In the genomic region with DNA sequence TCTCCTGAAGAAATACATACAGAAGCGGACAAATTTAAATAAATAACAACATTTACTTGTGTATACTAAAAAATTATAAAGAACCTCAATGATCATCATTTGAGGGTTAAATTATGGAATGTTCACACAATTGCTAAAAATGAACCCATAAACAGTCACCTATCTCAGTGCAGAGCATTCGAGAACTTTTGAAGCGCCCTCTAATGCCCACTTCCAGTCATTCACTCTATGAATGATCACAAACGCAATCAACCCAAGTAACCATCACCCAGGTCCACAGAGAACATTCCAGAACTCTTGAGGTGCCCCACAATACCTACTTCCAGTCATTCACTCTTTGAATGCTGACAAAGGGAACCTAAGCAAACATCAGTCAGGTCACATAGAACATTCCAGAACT, we compare ENCODE assay signal across 10 cellular contexts. TPM values are rescaled to one million over a fixed set of nuclear protein-coding genes. Genes with fewer than 3 reads are reported as not detected.
DNase-seq lines count a peak whose midpoint lies in the region; ATAC-seq and TF ChIP-seq lines count a peak whose summit lies in the region.
"Had no signal": no experiment of that assay in that cellular context is flagged by ENCODE, and none has a peak within 500 bp of the region (broad histone marks: within the 10 kb centered on the region; RNA-seq: fewer than 3 reads in every experiment).

No MANE protein-coding gene starts in this region.

- no peak overlapping the region for H3K27ac ChIP-seq in Karpas-422 (ENCODE audit: low read length)

- TF ChIP-seq CTCF in astrocyte of the cerebellum (IDR thresholded peaks at IDR 0.05; ENCODE audit: low read depth, low read length, missing control alignments) (peak; percentile 35), neural crest cell (conservative IDR thresholded peaks at IDR 0.05) (peak; percentile 44)

- no peak overlapping the region for H3K4me3 ChIP-seq in Karpas-422 (ENCODE audit: low read length)
- no peak overlapping the region for H3K4me3 ChIP-seq in astrocyte of the cerebellum (ENCODE audit: low read depth, low read length)

- in situ Hi-C loops in astrocyte of the cerebellum (cut with HindIII; ENCODE audit: low sequenced_read_pairs): no loop called here

- H3K36me3 Mint-ChIP-seq in activated CD4-positive, alpha-beta T cell treated with anti-CD3 and anti-CD28 coated beads, Interleukin-2, amount 10 ng/mL, durations not matched to agents 24 days and 14 days (ENCODE audit: low read depth): no peaks in the 10 kb centered on the region
- peaks cover 4% of the 10 kb centered on the region for H3K36me3 Mint-ChIP-seq in neural crest cell (ENCODE audit: low read depth)
- no peaks in the 10 kb centered on the region for H3K36me3 Mint-ChIP-seq in stimulated activated effector memory CD8-positive, alpha-beta T cell treated with anti-CD3 and anti-CD28 coated beads, Interleukin-12 subunit alpha, Interleukin-12 subunit beta, amount 100 ng/mL, for 72 hours

- H3K4me3 Mint-ChIP-seq in activated CD4-positive, alpha-beta T cell treated with anti-CD3 and anti-CD28 coated beads, Interleukin-2, amount 10 ng/mL, durations not matched to agents 24 days and 14 days: no peak overlapping the region
- H3K4me3 Mint-ChIP-seq in neural crest cell: no peak overlapping the region
- H3K4me3 Mint-ChIP-seq in stimulated activated effector memory CD8-positive, alpha-beta T cell treated with anti-CD3 and anti-CD28 coated beads, Interleukin-12 subunit alpha, Interleukin-12 subunit beta, amount 100 ng/mL, for 72 hours: no peak overlapping the region
- H3K4me3 Mint-ChIP-seq: IgD-negative memory B cell had no signal

- no peak for ATAC-seq in stimulated activated effector memory CD8-positive, alpha-beta T cell treated with anti-CD3 and anti-CD28 coated beads, Interleukin-12 subunit alpha, Interleukin-12 subunit beta, amount 100 ng/mL, for 72 hours

- H3K27ac Mint-ChIP-seq in activated CD4-positive, alpha-beta T cell treated with anti-CD3 and anti-CD28 coated beads, Interleukin-2, amount 10 ng/mL, durations not matched to agents 24 days and 14 days: no peak overlapping the region
- H3K27ac Mint-ChIP-seq in neural crest cell (ENCODE audit: unreplicated experiment): no peak overlapping the region
- H3K27ac Mint-ChIP-seq in stimulated activated effector memory CD8-positive, alpha-beta T cell treated with anti-CD3 and anti-CD28 coated beads, Interleukin-12 subunit alpha, Interleukin-12 subunit beta, amount 100 ng/mL, for 72 hours: no peak overlapping the region
- H3K27ac Mint-ChIP-seq: IgD-negative memory B cell had no signal

- no peak overlapping the region for H2AFZ ChIP-seq in Karpas-422 (ENCODE audit: low read length)

- H3K36me3 ChIP-seq in Karpas-422 (ENCODE audit: insufficient read depth, low read length): no peaks in the 10 kb centered on the region

- peak; percentile 65 for DNase-seq in activated CD4-positive, alpha-beta T cell treated with anti-CD3 and anti-CD28 coated beads, Interleukin-2, amount 10 ng/mL, durations not matched to agents 24 days and 14 days
- no peak for DNase-seq in activated CD4-positive, alpha-beta T cell treated with anti-CD3 and anti-CD28 coated beads for 4 hours
- peak; percentile 64 for DNase-seq in Karpas-422
- DNase-seq in astrocyte of the cerebellum (ENCODE audit: low read depth): no peak
- DNase-seq in neural crest cell (ENCODE audit: low read depth, low spot score): no peak
- no peak for DNase-seq in stimulated activated effector memory CD8-positive, alpha-beta T cell treated with anti-CD3 and anti-CD28 coated beads, Interleukin-12 subunit alpha, Interleukin-12 subunit beta, amount 100 ng/mL, for 72 hours (ENCODE audit: low spot score in 2 of 2)
- DNase-seq in ureter (ENCODE audit: low spot score): no peak
- no peak for DNase-seq in midbrain (lab: John Stamatoyannopoulos, UW)
- DNase-seq: activated naive CD4-positive, alpha-beta T cell had no signal

- no peaks in the 10 kb centered on the region for H3K27me3 ChIP-seq in Karpas-422 (ENCODE audit: low read length)

- H3K27me3 Mint-ChIP-seq in activated CD4-positive, alpha-beta T cell treated with anti-CD3 and anti-CD28 coated beads, Interleukin-2, amount 10 ng/mL, durations not matched to agents 24 days and 14 days: no peaks in the 10 kb centered on the region
- H3K27me3 Mint-ChIP-seq in neural crest cell (ENCODE audit: low read depth): no peaks in the 10 kb centered on the region

- peaks cover 2% of the 10 kb centered on the region for H3K4me1 Mint-ChIP-seq in activated CD4-positive, alpha-beta T cell treated with anti-CD3 and anti-CD28 coated beads, Interleukin-2, amount 10 ng/mL, durations not matched to agents 24 days and 14 days
- no peaks in the 10 kb centered on the region for H3K4me1 Mint-ChIP-seq in neural crest cell
- H3K4me1 Mint-ChIP-seq in stimulated activated effector memory CD8-positive, alpha-beta T cell treated with anti-CD3 and anti-CD28 coated beads, Interleukin-12 subunit alpha, Interleukin-12 subunit beta, amount 100 ng/mL, for 72 hours: no peaks in the 10 kb centered on the region

- no peaks in the 10 kb centered on the region for H3K9me3 Mint-ChIP-seq in activated CD4-positive, alpha-beta T cell treated with anti-CD3 and anti-CD28 coated beads, Interleukin-2, amount 10 ng/mL, durations not matched to agents 24 days and 14 days
- H3K9me3 Mint-ChIP-seq in neural crest cell: peaks cover 14% of the 10 kb centered on the region
- no peaks in the 10 kb centered on the region for H3K9me3 Mint-ChIP-seq in stimulated activated effector memory CD8-positive, alpha-beta T cell treated with anti-CD3 and anti-CD28 coated beads, Interleukin-12 subunit alpha, Interleukin-12 subunit beta, amount 100 ng/mL, for 72 hours

- H3K9ac ChIP-seq in Karpas-422 (ENCODE audit: low read length): no peak overlapping the region

- H4K20me1 ChIP-seq in Karpas-422 (ENCODE audit: insufficient read depth, low read depth, low read length): no peaks in the 10 kb centered on the region

- H3K79me2 ChIP-seq in Karpas-422 (ENCODE audit: low read length): no peaks in the 10 kb centered on the region

- no peak overlapping the region for H3K4me2 ChIP-seq in Karpas-422 (ENCODE audit: low read depth, low read length, poor library complexity, severe bottlenecking)

- no peaks in the 10 kb centered on the region for H3K9me3 ChIP-seq in Karpas-422 (ENCODE audit: low read length)

- no peaks in the 10 kb centered on the region for H3K9me2 ChIP-seq in Karpas-422 (replicated peaks; ENCODE audit: insufficient read depth, low read length)

- no peaks in the 10 kb centered on the region for H3K4me1 ChIP-seq in Karpas-422 (ENCODE audit: low read length)

- intact Hi-C loops in activated CD4-positive, alpha-beta T cell treated with anti-CD3 and anti-CD28 coated beads, Interleukin-2, amount 10 ng/mL, durations not matched to agents 24 days and 14 days (cut with micrococcal nuclease): loop anchor here (5.0 kb wide), 2 partner anchors 239 to 279 kb away; no protein-coding TSS in a partner anchor

RNA-seq across cellular contexts. Expression of gene PABIR2, which starts 35.2 kb away (rescaled TPM):
- 42.6 and 43.4 TPM in 2 replicates for total RNA-seq in activated CD4-positive, alpha-beta T cell treated with anti-CD3 and anti-CD28 coated beads, Interleukin-2, amount 10 ng/mL, durations not matched to agents 24 days and 14 days
- total RNA-seq in Karpas-422 (2014; rRNA removed; shearing (Covaris generic); ENCODE audit: low replicate concordance): 23.5 and 48.2 TPM in 2 replicates
- 24.3 and 29.7 TPM in 2 replicates for total RNA-seq in neural crest cell
- total RNA-seq in ureter: 28.1 TPM

Comparison
In these comparisons a context has a peak if more than half of its experiments do, and no peak if none do; other contexts are left out.
1. DNase-seq: peak in activated CD4-positive, alpha-beta T cell treated with anti-CD3 and anti-CD28 coated beads, Interleukin-2, amount 10 ng/mL, durations not matched to agents 24 days and 14 days (single experiment) and Karpas-422 (single experiment); none in activated CD4-positive, alpha-beta T cell treated with anti-CD3 and anti-CD28 coated beads for 4 hours (0 of 2), astrocyte of the cerebellum (single experiment), neural crest cell (single experiment), stimulated activated effector memory CD8-positive, alpha-beta T cell treated with anti-CD3 and anti-CD28 coated beads, Interleukin-12 subunit alpha, Interleukin-12 subunit beta, amount 100 ng/mL, for 72 hours (0 of 2), ureter (single experiment) and midbrain (single experiment).